2 cellular contexts compared by ENCODE assay signal in genomic region chr15:70777156-70777926, GRCh38.
TF ChIP-seq lines count a peak whose summit lies in the region.

No MANE protein-coding gene starts in this region.

TF ChIP-seq in SK-N-SH, 30 proteins besides CTCF, POLR2A, EP300 and RAD21 (continued from another document):
- TF ChIP-seq FOSL2 (IDR thresholded peaks at IDR 0.05; ENCODE audit: borderline replicate concordance, low read depth), result peak; percentile 56; the same call in 1 of the 2 replicates
- TF ChIP-seq NFIC (IDR thresholded peaks at IDR 0.05; ENCODE audit: borderline replicate concordance), result peak; percentile 16; the same call in 1 of the 2 replicates
- TF ChIP-seq GABPA (IDR thresholded peaks at IDR 0.05; ENCODE audit: low read depth), result no peak
- TF ChIP-seq FOXM1 (IDR thresholded peaks at IDR 0.05; ENCODE audit: low read depth), result no peak
- TF ChIP-seq TCF12 (IDR thresholded peaks at IDR 0.05), result peak; percentile 80
- TF ChIP-seq NRF1 (IDR thresholded peaks at IDR 0.05; ENCODE audit: low read depth, low read length), result no peak
- peak; percentile 72 for TF ChIP-seq JUND (IDR thresholded peaks at IDR 0.05)
- TF ChIP-seq RXRA (IDR thresholded peaks at IDR 0.05; ENCODE audit: borderline replicate concordance, low read depth), result peak; percentile 76; the same call in 1 of the 2 replicates
- TF ChIP-seq PBX3 (IDR thresholded peaks at IDR 0.05), result peak; percentile 95

TF ChIP-seq in SK-N-SH treated with all-trans-retinoic acid at 6 μM for 48 hours, 23 proteins besides CTCF, POLR2A, EP300 and RAD21 (continued from another document):
- TF ChIP-seq POU6F1 (CRISPR knock-in tag; IDR thresholded peaks at IDR 0.05; ENCODE audit: borderline replicate concordance, low read depth), result no peak
- TF ChIP-seq SNAI2 (CRISPR knock-in tag; IDR thresholded peaks at IDR 0.05), result no peak
